In the genomic region with DNA sequence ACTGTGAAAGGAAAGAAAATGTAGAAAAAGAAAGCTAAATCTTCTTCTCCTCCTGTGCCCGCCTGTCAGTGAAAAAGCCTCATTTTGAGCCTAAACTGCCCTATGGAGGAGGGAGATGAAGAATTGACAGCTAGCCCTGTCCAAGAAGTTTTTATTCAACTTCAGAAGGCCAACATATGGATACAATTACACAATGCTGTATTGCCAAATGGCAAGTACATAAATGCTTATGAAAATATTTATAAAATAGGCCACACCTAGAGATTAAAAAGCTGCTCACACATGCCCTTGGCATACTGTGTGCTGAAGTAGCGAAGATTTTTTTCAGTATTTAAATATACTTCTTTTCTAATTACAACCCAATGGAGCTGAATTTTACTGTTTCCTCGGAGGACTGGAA, we compare ENCODE assay signal across 17 cellular contexts.
DNase-seq lines count a peak whose midpoint lies in the region; ATAC-seq and TF ChIP-seq lines count a peak whose summit lies in the region.
"Had no signal": no experiment of that assay in that cellular context is flagged by ENCODE, and none has a peak within 500 bp of the region (broad histone marks: within the 10 kb centered on the region; RNA-seq: fewer than 3 reads in every experiment).

No MANE protein-coding gene starts in this region.

- H2AFZ ChIP-seq in fibroblast of lung (ENCODE audit: low read length): no peak overlapping the region

- no peak for TF ChIP-seq CTCF in fibroblast of lung (conservative IDR thresholded peaks at IDR 0.05 in 1 of 2, IDR thresholded peaks at IDR 0.05 in 1 of 2; ENCODE audit: low read depth in 1 of 2, low read length in 2 of 2)

- peak; percentile 48 for ATAC-seq in left colon

- H3K36me3 ChIP-seq in adipocyte (ENCODE audit: control insufficient read depth, insufficient read depth, low read length, severe bottlenecking) (no peaks in the 10 kb centered on the region), fibroblast of lung (ENCODE audit: control insufficient read depth, insufficient read depth, low read length) (no peaks in the 10 kb centered on the region)
- H3K36me3 ChIP-seq: SJCRH30 had no signal

- H3K4me1 ChIP-seq in adipocyte (ENCODE audit: control insufficient read depth, insufficient read depth, low read length) (peaks cover 16% of the 10 kb centered on the region), fibroblast of lung (ENCODE audit: control insufficient read depth, extremely low read depth, insufficient read depth, low read length) (no peaks in the 10 kb centered on the region)
- H3K4me1 ChIP-seq: Caco-2, SJCRH30 had no signal

- H3K27ac ChIP-seq in fibroblast of lung (ENCODE audit: insufficient read depth, low read length): no peak overlapping the region
- H3K27ac ChIP-seq: RWPE1, SJCRH30 had no signal

- no peaks in the 10 kb centered on the region for H3K79me2 ChIP-seq in fibroblast of lung (ENCODE audit: control insufficient read depth, insufficient read depth, low read length)

- H3K4me2 ChIP-seq in fibroblast of lung (ENCODE audit: extremely low read depth, insufficient read depth, low read length): peak overlapping the region; percentile 3

- H3K9me3 ChIP-seq in adipocyte (ENCODE audit: control insufficient read depth, low read length) (no peaks in the 10 kb centered on the region), fibroblast of lung (ENCODE audit: control insufficient read depth, insufficient read depth, low read depth, low read length) (no peaks in the 10 kb centered on the region)
- H3K9me3 ChIP-seq: Caco-2, SJCRH30 had no signal

- no peaks in the 10 kb centered on the region for H4K20me1 ChIP-seq in fibroblast of lung (ENCODE audit: control insufficient read depth, extremely low read depth, insufficient read depth, low read length)

- H3K4me3 ChIP-seq in adipocyte (ENCODE audit: low read length) (no peak overlapping the region), fibroblast of lung (replicated peaks in 1 of 4; ENCODE audit: control extremely low read depth in 1 of 4, insufficient read depth in 1 of 4, low read depth in 3 of 4, low read length in 4 of 4) (no peak overlapping the region)
- H3K4me3 ChIP-seq: SJCRH30 had no signal

- DNase-seq in HCEC 1CT: peak; percentile 2
- DNase-seq in adipocyte (ENCODE audit: low read depth): peak; percentile 3
- peak in 1 of 2 donors; percentile 86 for DNase-seq in fibroblast of lung (ENCODE audit: low read depth in 2 of 2)
- no peak for DNase-seq in left colon
- no peak for DNase-seq in hippocampal formation (lab: John Stamatoyannopoulos, UW)
- no peak for DNase-seq in stimulated activated naive CD4-positive, alpha-beta T cell treated with Interleukin-2 at 50 U/mL for 16 hours (lab: John Stamatoyannopoulos, UW)
- no peak for DNase-seq in NCI-H2107 (lab: John Stamatoyannopoulos, UW)
- DNase-seq: Caco-2, DMS153, H7, IMR-90, Karpas-422, NCI-H1105 treated with DMSO at 0.1 percent for 48 hours, NCI-H187 treated with DMSO at 0.1 percent for 48 hours, NCI-H446, SJCRH30 had no signal

- H3K9ac ChIP-seq in adipocyte (ENCODE audit: low read length) (no peak overlapping the region), fibroblast of lung (ENCODE audit: insufficient read depth, low read length) (no peak overlapping the region)

- intact Hi-C loops in left colon (cut with DNase I, micrococcal nuclease): no loop called here

- no peaks in the 10 kb centered on the region for H3K27me3 ChIP-seq in adipocyte (replicated peaks; ENCODE audit: control insufficient read depth, insufficient read depth, low read length)
- no peaks in the 10 kb centered on the region for H3K27me3 ChIP-seq in fibroblast of lung (ENCODE audit: control insufficient read depth, insufficient read depth, low read length)
- H3K27me3 ChIP-seq: SJCRH30 had no signal

Comparison
In these comparisons a context has a peak if more than half of its experiments do, and no peak if none do; other contexts are left out.
1. DNase-seq: peak in HCEC 1CT (single experiment) and adipocyte (single experiment); none in left colon (0 of 2), hippocampal formation (0 of 2), stimulated activated naive CD4-positive, alpha-beta T cell treated with Interleukin-2 at 50 U/mL for 16 hours (single experiment) and NCI-H2107 (single experiment).